8 cellular contexts compared by ENCODE assay signal in genomic region chr5:147188200-147189108, GRCh38. TPM values are rescaled to one million over a fixed set of nuclear protein-coding genes. Genes with fewer than 3 reads are reported as not detected.
A peak's percentile ranks its signal among the peaks of the same experiment; 100 is the strongest.
DNase-seq lines count a peak whose midpoint lies in the region; ATAC-seq and TF ChIP-seq lines count a peak whose summit lies in the region.

No MANE protein-coding gene starts in this region.

- no peaks in the 10 kb centered on the region for H3K9me3 ChIP-seq in osteoblast (ENCODE audit: low read depth, low read length)

- H3K79me2 ChIP-seq in osteoblast (ENCODE audit: insufficient read depth, low read length): no peaks in the 10 kb centered on the region

- H3K4me3 ChIP-seq in foreskin fibroblast (ENCODE audit: low read depth in 1 of 2, low read length in 2 of 2) (no peak overlapping the region), osteoblast (ENCODE audit: insufficient read depth, low read length) (peak overlapping the region; percentile 15)

- H3K27me3 ChIP-seq in osteoblast (ENCODE audit: insufficient read depth, low read length): no peaks in the 10 kb centered on the region

- TF ChIP-seq CTCF in foreskin fibroblast (IDR thresholded peaks at IDR 0.05; ENCODE audit: low read depth, low read length) (peak; percentile 79), osteoblast (IDR thresholded peaks at IDR 0.05; ENCODE audit: extremely low read depth, low read depth, low read length) (peak; percentile 83)

- peak overlapping the region; percentile 60 for H3K4me2 ChIP-seq in osteoblast (ENCODE audit: insufficient read depth, low read length)

- H3K4me1 ChIP-seq in osteoblast (ENCODE audit: insufficient read depth, low read length): no peaks in the 10 kb centered on the region

- no peak overlapping the region for H3K27ac ChIP-seq in osteoblast (ENCODE audit: low read depth, low read length)

- DNase-seq in DMS53 (lab: John Stamatoyannopoulos, UW) (peak; percentile 87), NCI-H526 (lab: John Stamatoyannopoulos, UW) (peak; percentile 44 to 75), foreskin fibroblast (peak; percentile 16 to 63), osteoblast (ENCODE audit: insufficient read length, low spot score, missing footprints) (peak; percentile 82)
- peak; percentile 18 to 20 for DNase-seq in activated T-cell treated with anti-CD3 and anti-CD28 coated beads, Interleukin-2, amount 50 U/mL, for 48 hours
- DNase-seq in activated effector memory CD4-positive, alpha-beta T cell treated with Interleukin-2 at 50 U/mL for 16 hours: no peak

- no peaks in the 10 kb centered on the region for H4K20me1 ChIP-seq in osteoblast (ENCODE audit: insufficient read depth, low read length)

- ATAC-seq in GM19438 (IDR thresholded peaks at IDR 0.05; ENCODE audit: low read depth, unreplicated experiment) (peak; percentile 89), HG03469 (IDR thresholded peaks at IDR 0.05; ENCODE audit: unreplicated experiment) (peak; percentile 80)

- no peaks in the 10 kb centered on the region for H3K36me3 ChIP-seq in osteoblast (ENCODE audit: insufficient read depth, low read length)

- H2AFZ ChIP-seq in osteoblast (ENCODE audit: low read length): peak overlapping the region; percentile 69

RNA-seq across cellular contexts. Expression of gene STK32A, which starts 46.4 kb away (rescaled TPM):
- total RNA-seq in osteoblast: 1.2 and 1.8 TPM in 2 replicates
